In genomic region chr5:127993476-127993875, GRCh38 we compare ENCODE assay signal across 22 cellular contexts.
A peak's percentile ranks its signal among the peaks of the same experiment; 100 is the strongest.
DNase-seq lines count a peak whose midpoint lies in the region; ATAC-seq, FAIRE-seq and TF ChIP-seq lines count a peak whose summit lies in the region.
"Had no signal": no experiment of that assay in that cellular context is flagged by ENCODE, and none has a peak within 500 bp of the region (broad histone marks: within the 10 kb centered on the region; RNA-seq: fewer than 3 reads in every experiment).

No MANE protein-coding gene starts in this region.

- BruUV-seq in HepG2 (replicated peaks; lab: Mats Ljungman, UMichigan): no TSS peak

- no peaks in the 10 kb centered on the region for H4K20me1 ChIP-seq in astrocyte (ENCODE audit: insufficient read depth, low read length)
- H4K20me1 ChIP-seq in HepG2 (ENCODE audit: insufficient read depth, low read length): no peaks in the 10 kb centered on the region

- peaks cover 3% of the 10 kb centered on the region for H3K4me1 Mint-ChIP-seq in astrocyte (ENCODE audit: low read depth, unreplicated experiment)
- H3K4me1 Mint-ChIP-seq: CD4-positive, CD25-positive, alpha-beta regulatory T cell; CD8-positive, alpha-beta memory T cell; GM23338 had no signal

- peaks cover 2% of the 10 kb centered on the region for H3K9me3 Mint-ChIP-seq in astrocyte (ENCODE audit: unreplicated experiment)
- H3K9me3 Mint-ChIP-seq: GM23338 had no signal

- peak overlapping the region; percentile 11; the same call in 1 of the 3 replicates for H3K4me2 ChIP-seq in A549
- H3K4me2 ChIP-seq in astrocyte (ENCODE audit: low read length): no peak overlapping the region
- H3K4me2 ChIP-seq in HepG2 (ENCODE audit: low read depth, low read length): no peak overlapping the region
- H3K4me2 ChIP-seq: GM23338 had no signal

- POLR2A ChIA-PET in A549 (lab: Yijun Ruan, JAX) (no interaction called here), HepG2 (lab: Yijun Ruan, JAX) (no interaction called here)

- TF ChIP-seq POLR2A in A549 (IDR thresholded peaks at IDR 0.05; ENCODE audit: low read length) (no peak), HepG2 (IDR thresholded peaks at IDR 0.05; ENCODE audit: insufficient read depth in 1 of 2, low read depth in 2 of 2, low read length in 2 of 2) (no peak)

- TF ChIP-seq CTCF in A549 (IDR thresholded peaks at IDR 0.05) (no peak), astrocyte (IDR thresholded peaks at IDR 0.05; ENCODE audit: insufficient read depth, low read depth, low read length) (no peak), HepG2 (CRISPR knock-in tag; IDR thresholded peaks at IDR 0.05) (no peak), dorsolateral prefrontal cortex (IDR thresholded peaks at IDR 0.05 in 54 of 56, conservative IDR thresholded peaks at IDR 0.05 in 2 of 56; ENCODE audit: low read depth in 1 of 56, partially characterized antibody in 56 of 56) (no peak)

- H3K27ac ChIP-seq in A549 (no peak overlapping the region), astrocyte (ENCODE audit: low read depth, low read length) (no peak overlapping the region), HepG2 (ENCODE audit: extremely low read length, insufficient read depth, low read length) (no peak overlapping the region), dorsolateral prefrontal cortex (no peak overlapping the region)
- H3K27ac ChIP-seq: HL-60 had no signal

- peaks cover 13% of the 10 kb centered on the region for H3K4me1 ChIP-seq in A549
- H3K4me1 ChIP-seq in astrocyte (ENCODE audit: insufficient read depth, low read length): peaks cover 8% of the 10 kb centered on the region
- peaks cover 7% of the 10 kb centered on the region; the same call in 1 of the 2 replicates for H3K4me1 ChIP-seq in HepG2 (ENCODE audit: insufficient read depth, low read length)
- H3K4me1 ChIP-seq: BE2C had no signal

- H3K27me3 ChIP-seq in astrocyte (ENCODE audit: insufficient read depth, low read length) (no peaks in the 10 kb centered on the region), HepG2 (ENCODE audit: control insufficient read depth in 1 of 2, insufficient read depth in 2 of 2, low read length in 2 of 2) (no peaks in the 10 kb centered on the region), dorsolateral prefrontal cortex (no peaks in the 10 kb centered on the region)
- H3K27me3 ChIP-seq: BE2C had no signal

- H3K79me2 ChIP-seq in astrocyte (ENCODE audit: insufficient read depth, low read length) (no peaks in the 10 kb centered on the region), HepG2 (ENCODE audit: insufficient read depth, low read length) (no peaks in the 10 kb centered on the region)

- CTCF ChIA-PET in A549 (lab: Yijun Ruan, JAX) (no interaction called here), HepG2 (lab: Yijun Ruan, JAX; ENCODE audit: low intra/inter-chr PET ratio, low total read pairs) (no interaction called here)

- in situ Hi-C loops in HepG2 (cut with HindIII; ENCODE audit: extremely low pct_ligation_motif_present, low pct_unique_long_range_greater_than_20kb): no loop called here

- WGBS in A549 (ENCODE audit: missing lambda C conversion rate): 100% methylated on average over 1 of the region's 1 CpG
- 76% methylated on average over 1 of the region's 1 CpG for WGBS in HepG2 (ENCODE audit: low lambda C conversion rate)

- no peaks in the 10 kb centered on the region for H3K9me3 ChIP-seq in A549
- no peaks in the 10 kb centered on the region for H3K9me3 ChIP-seq in astrocyte (ENCODE audit: insufficient read depth, low read depth, low read length)
- H3K9me3 ChIP-seq in HepG2 (ENCODE audit: low read length): no peaks in the 10 kb centered on the region
- H3K9me3 ChIP-seq: BE2C had no signal

- no peak overlapping the region for H2AFZ ChIP-seq in astrocyte (ENCODE audit: low read depth, low read length)
- H2AFZ ChIP-seq in HepG2 (ENCODE audit: low read length): no peak overlapping the region
- H2AFZ ChIP-seq: GM23338 had no signal

- no peaks in the 10 kb centered on the region for H3K27me3 Mint-ChIP-seq in astrocyte (ENCODE audit: low read depth, unreplicated experiment)
- H3K27me3 Mint-ChIP-seq: CD4-positive, CD25-positive, alpha-beta regulatory T cell; CD8-positive, alpha-beta memory T cell had no signal

- H3K36me3 ChIP-seq in astrocyte (ENCODE audit: insufficient read depth, low read length) (no peaks in the 10 kb centered on the region), HepG2 (replicated peaks in 1 of 2; ENCODE audit: control insufficient read depth in 1 of 2, insufficient read depth in 2 of 2, low read length in 2 of 2) (no peaks in the 10 kb centered on the region)
- H3K36me3 ChIP-seq: BE2C had no signal

- no peak for TF ChIP-seq EP300 in A549 (IDR thresholded peaks at IDR 0.05)
- TF ChIP-seq EP300 in HepG2 (IDR thresholded peaks at IDR 0.05; ENCODE audit: low read depth in 2 of 2, low read length in 2 of 2): no peak
- no peak for TF ChIP-seq EP300 in HepG2 (CRISPR knock-in tag; IDR thresholded peaks at IDR 0.05; ENCODE audit: borderline replicate concordance)

- no peak overlapping the region for H3K9ac ChIP-seq in astrocyte (ENCODE audit: low read length)
- H3K9ac ChIP-seq in HepG2 (ENCODE audit: insufficient read depth, low read depth, low read length): no peak overlapping the region

- intact Hi-C loops in HepG2 (cut with micrococcal nuclease; ENCODE audit: unreplicated experiment) (no loop called here), dorsolateral prefrontal cortex (cut with DNase I) (no loop called here)

- no peak overlapping the region for H3K27ac Mint-ChIP-seq in astrocyte (ENCODE audit: unreplicated experiment)
- H3K27ac Mint-ChIP-seq: CD4-positive, CD25-positive, alpha-beta regulatory T cell; CD8-positive, alpha-beta memory T cell; GM23338 had no signal

- no peaks in the 10 kb centered on the region for H3K36me3 Mint-ChIP-seq in astrocyte (ENCODE audit: low read depth, unreplicated experiment)

- TF ChIP-seq RAD21 in A549 (conservative IDR thresholded peaks at IDR 0.05 in 1 of 2, IDR thresholded peaks at IDR 0.05 in 1 of 2): no peak
- no peak for TF ChIP-seq RAD21 in HepG2 (CRISPR knock-in tag; IDR thresholded peaks at IDR 0.05)

- ATAC-seq in A549 (no peak), HepG2 (no peak), GM21717 (IDR thresholded peaks at IDR 0.05; ENCODE audit: unreplicated experiment) (no peak)
- ATAC-seq: GM23338, K562 had no signal

- H3K4me3 Mint-ChIP-seq in astrocyte (ENCODE audit: unreplicated experiment): no peak overlapping the region
- H3K4me3 Mint-ChIP-seq: CD4-positive, CD25-positive, alpha-beta regulatory T cell; CD8-positive, alpha-beta memory T cell; GM23338 had no signal

- FAIRE-seq in A549 (lab: Jason Lieb, UNC) (no peak), astrocyte (lab: Jason Lieb, UNC) (peak; percentile 45), HepG2 (lab: Jason Lieb, UNC) (no peak)
- FAIRE-seq: GM19239, H54, K562 had no signal

- DNase-seq in A549 (ENCODE audit: low read depth in 1 of 2, low spot score in 1 of 2): no peak
- peak; percentile 8 for DNase-seq in NCI-H69 (lab: John Stamatoyannopoulos, UW)
- no peak for DNase-seq in astrocyte (ENCODE audit: low read depth)
- DNase-seq in HepG2 (ENCODE audit: low spot score): no peak
- DNase-seq in dorsolateral prefrontal cortex: no peak
- DNase-seq in DMS153 treated with DMSO at 0.1 percent for 48 hours (lab: John Stamatoyannopoulos, UW; ENCODE audit: unreplicated experiment): no peak
- no peak for DNase-seq in amniotic stem cell (lab: John Stamatoyannopoulos, UW)
- DNase-seq: ACHN; BE2C; CD4-positive, CD25-positive, alpha-beta regulatory T cell; CD8-positive, alpha-beta memory T cell; COR-L47; DND-41; EL; HCEC 1CT; IMR-90 had no signal

- H3K4me3 ChIP-seq in A549 (no peak overlapping the region), astrocyte (ENCODE audit: insufficient read depth, low read depth, low read length) (no peak overlapping the region), HepG2 (replicated peaks in 1 of 3; ENCODE audit: insufficient read depth in 1 of 3, low read depth in 2 of 3, low read length in 3 of 3) (no peak overlapping the region), dorsolateral prefrontal cortex (no peak overlapping the region)
- H3K4me3 ChIP-seq: GM23338, K562 had no signal

TF ChIP-seq in A549, 52 proteins besides CTCF, POLR2A, EP300 and RAD21:
- TF ChIP-seq MYC (IDR thresholded peaks at IDR 0.05; ENCODE audit: borderline replicate concordance, low read length) (no peak), CEBPB (IDR thresholded peaks at IDR 0.05) (no peak), FOSL2 (IDR thresholded peaks at IDR 0.05) (no peak), FOSL2 (CRISPR knock-in tag; IDR thresholded peaks at IDR 0.05) (no peak), ZNF302 (CRISPR knock-in tag; IDR thresholded peaks at IDR 0.05) (no peak), CHD2 (IDR thresholded peaks at IDR 0.05; ENCODE audit: low read length, partially characterized antibody) (no peak), E2F6 (IDR thresholded peaks at IDR 0.05; ENCODE audit: borderline replicate concordance, low read depth) (no peak)
TF ChIP-seq in A549: peak in this region for 0.

TF ChIP-seq in HepG2, 621 proteins besides CTCF, POLR2A, EP300 and RAD21 (continues in another document):
- TF ChIP-seq ZNF326 (CRISPR knock-in tag; IDR thresholded peaks at IDR 0.05; ENCODE audit: borderline replicate concordance) (no peak), NCOA5 (CRISPR knock-in tag; IDR thresholded peaks at IDR 0.05) (no peak), ZNF563 (CRISPR knock-in tag; IDR thresholded peaks at IDR 0.05) (no peak), KAT8 (CRISPR knock-in tag; IDR thresholded peaks at IDR 0.05) (no peak), KDM2A (CRISPR knock-in tag; IDR thresholded peaks at IDR 0.05; ENCODE audit: borderline replicate concordance, low read depth) (no peak), RARA (CRISPR knock-in tag; IDR thresholded peaks at IDR 0.05) (0 out of 2 replicates have a peak, but pooled peaks have one; percentile 33), GLMP (CRISPR knock-in tag; IDR thresholded peaks at IDR 0.05; ENCODE audit: borderline replicate concordance) (no peak), PRMT3 (CRISPR knock-in tag; IDR thresholded peaks at IDR 0.05; ENCODE audit: borderline replicate concordance, low read depth) (no peak), ZNF205 (CRISPR knock-in tag; IDR thresholded peaks at IDR 0.05) (no peak), TBP (CRISPR knock-in tag; IDR thresholded peaks at IDR 0.05) (no peak), FOXA3 (CRISPR knock-in tag; IDR thresholded peaks at IDR 0.05) (peak; percentile 46; the same call in 1 of the 2 replicates), ZNF350 (CRISPR knock-in tag; IDR thresholded peaks at IDR 0.05; ENCODE audit: borderline replicate concordance, low read depth) (no peak), BHLHE40 (IDR thresholded peaks at IDR 0.05; ENCODE audit: low read length) (no peak), CENPX (CRISPR knock-in tag; IDR thresholded peaks at IDR 0.05) (no peak)
